In the genomic region with DNA sequence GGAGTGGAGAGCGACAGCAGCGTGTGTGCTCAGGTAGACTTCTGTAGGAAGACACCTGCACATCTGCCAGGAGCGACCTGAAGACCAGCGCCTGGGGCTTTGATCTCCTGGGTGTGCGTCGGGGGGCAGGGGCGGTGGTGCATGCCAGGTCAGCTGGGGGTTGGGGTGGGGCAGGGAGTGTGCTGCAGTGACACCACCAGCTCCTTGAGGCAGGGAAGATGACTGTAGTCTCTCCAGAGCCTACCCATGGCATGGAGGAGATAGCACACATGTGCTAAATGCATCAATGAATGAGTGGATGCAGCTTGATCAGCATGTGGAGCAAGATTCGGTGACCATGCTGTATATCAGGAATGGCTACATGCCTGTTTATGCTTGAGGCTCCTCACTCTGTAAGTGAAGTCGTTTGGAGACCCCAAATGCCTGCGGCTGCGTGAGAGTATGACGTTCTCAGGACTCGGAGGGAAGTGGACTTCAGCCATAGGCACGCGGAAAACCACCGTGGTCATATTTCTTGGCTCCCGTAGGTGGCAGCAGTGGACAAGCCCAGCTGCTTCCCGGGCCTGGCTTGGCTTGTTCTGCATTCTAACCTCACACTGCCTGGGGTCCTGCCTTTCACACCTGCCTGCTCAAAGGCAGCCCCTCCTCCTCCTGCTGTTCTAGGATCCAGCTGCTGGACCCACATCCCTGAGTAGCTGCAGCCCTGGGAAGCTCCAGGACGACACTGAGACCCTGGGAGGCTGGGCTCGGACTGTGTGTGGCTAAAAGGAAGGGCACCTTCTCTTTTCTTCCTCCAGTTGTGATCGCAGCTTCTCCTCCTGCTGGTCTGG, we compare ENCODE assay signal across 8 cellular contexts. TPM values are rescaled to one million over a fixed set of nuclear protein-coding genes. Genes with fewer than 3 reads are reported as not detected.
DNase-seq lines count a peak whose midpoint lies in the region; ATAC-seq, FAIRE-seq and TF ChIP-seq lines count a peak whose summit lies in the region.

No MANE protein-coding gene starts in this region.

- no peaks in the 10 kb centered on the region for H3K36me3 Mint-ChIP-seq in immature natural killer cell

- H3K4me1 ChIP-seq in body of pancreas (peaks cover 6% of the 10 kb centered on the region), smooth muscle cell (ENCODE audit: low read depth) (no peaks in the 10 kb centered on the region)

- 28 to 60% methylated on average over 11 to 21 of the region's 21 CpGs for WGBS in body of pancreas, 2 donors
- WGBS in smooth muscle cell (ENCODE audit: low lambda C conversion rate): 26% methylated on average over 16 of the region's 21 CpGs

- H3K4me2 ChIP-seq in smooth muscle cell: peak overlapping the region; percentile 58

- H3K9me3 ChIP-seq in body of pancreas: no peaks in the 10 kb centered on the region
- no peaks in the 10 kb centered on the region for H3K9me3 ChIP-seq in smooth muscle cell (replicated peaks; ENCODE audit: low read depth)

- H3K79me2 ChIP-seq in smooth muscle cell (ENCODE audit: low read depth): no peaks in the 10 kb centered on the region

- H3K27me3 ChIP-seq in body of pancreas (no peaks in the 10 kb centered on the region), smooth muscle cell (ENCODE audit: low read depth) (no peaks in the 10 kb centered on the region)

- H3K9ac ChIP-seq in smooth muscle cell (ENCODE audit: low read depth): no peak overlapping the region

- H4K20me1 ChIP-seq in smooth muscle cell (ENCODE audit: low read depth): no peaks in the 10 kb centered on the region

- H3K4me3 ChIP-seq in body of pancreas (no peak overlapping the region), smooth muscle cell (no peak overlapping the region)

- no peak for TF ChIP-seq POLR2A in body of pancreas (IDR thresholded peaks at IDR 0.05)

- ATAC-seq in GM21717 (IDR thresholded peaks at IDR 0.05; ENCODE audit: unreplicated experiment): peak; percentile 55
- peak; percentile 87 for ATAC-seq in body of pancreas
- no peak for ATAC-seq in GM21528 (IDR thresholded peaks at IDR 0.05; ENCODE audit: low FRiP score, unreplicated experiment)

- no peak overlapping the region for H3K4me3 Mint-ChIP-seq in immature natural killer cell

- H2AFZ ChIP-seq in smooth muscle cell (ENCODE audit: low read depth): peak overlapping the region; percentile 43

- peaks cover 4 to 11% (median 5%) of the 10 kb centered on the region in 3 donors for H3K27me3 Mint-ChIP-seq in immature natural killer cell (ENCODE audit: low read depth in 3 of 3)

- H3K36me3 ChIP-seq in body of pancreas (replicated peaks in 1 of 2; ENCODE audit: insufficient read depth in 1 of 2, low read depth in 2 of 2): no peaks in the 10 kb centered on the region
- H3K36me3 ChIP-seq in smooth muscle cell (ENCODE audit: low read depth): no peaks in the 10 kb centered on the region

- FAIRE-seq in D721Med (lab: Jason Lieb, UNC): no peak

- intact Hi-C loops in body of pancreas (cut with DNase I): no loop called here

- peaks cover 3 to 6% of the 10 kb centered on the region in 2 donors for H3K4me1 Mint-ChIP-seq in immature natural killer cell

- TF ChIP-seq CTCF in D721Med (IDR thresholded peaks at IDR 0.05; ENCODE audit: insufficient read depth, missing control alignments): peak; percentile 66
- peak; percentile 56 to 83 (median 77) for TF ChIP-seq CTCF in body of pancreas (IDR thresholded peaks at IDR 0.05)
- peak; percentile 73 for TF ChIP-seq CTCF in smooth muscle cell (IDR thresholded peaks at IDR 0.05; ENCODE audit: borderline replicate concordance, insufficient read depth, poor library complexity, severe bottlenecking)

- H3K27ac ChIP-seq in body of pancreas (no peak overlapping the region), smooth muscle cell (ENCODE audit: low read depth) (peak overlapping the region; percentile 14)

- H3K9me3 Mint-ChIP-seq in immature natural killer cell: no peaks in the 10 kb centered on the region

- no peak overlapping the region for H3K27ac Mint-ChIP-seq in immature natural killer cell

- H3F3A ChIP-seq in smooth muscle cell (ENCODE audit: low read depth): no peaks in the 10 kb centered on the region

- DNase-seq in D721Med (ENCODE audit: insufficient read length, low spot score) (peak; percentile 80), NCI-H1105 treated with DMSO at 0.1 percent for 48 hours (lab: John Stamatoyannopoulos, UW) (peak; percentile 77), SW480 (ENCODE audit: low spot score) (peak; percentile 56), body of pancreas (peak; percentile 72 to 79 (median 74)), immature natural killer cell (peak in 2 of 3 donors; percentile 22 to 29), smooth muscle cell (lab: John Stamatoyannopoulos, UW; ENCODE audit: unreplicated experiment) (peak; percentile 29)

RNA-seq across cellular contexts. Expression of a gene that starts 39.4 kb away (rescaled TPM):
- total RNA-seq in body of pancreas (1 to 10 TPM in 1 of 2 donors, not detected in 1; 2.9 TPM), smooth muscle cell (not detected in 2 replicates)
- polyA plus RNA-seq in immature natural killer cell (not detected), smooth muscle cell (not detected in 2 replicates)

RNA-seq across cellular contexts. Expression of a gene that starts 47.7 kb away (rescaled TPM):
- total RNA-seq in body of pancreas (1 to 10 TPM; 1.6 to 2.3 TPM), smooth muscle cell (not detected in 2 replicates)
- polyA plus RNA-seq in immature natural killer cell (1 to 10 TPM in 1 of 3 donors, under 1 TPM in 1, not detected in 1; 0.53 to 1.1 TPM), smooth muscle cell (not detected in 2 replicates)

Comparison
In these comparisons a context has a peak if more than half of its experiments do, and no peak if none do; other contexts are left out.
1. DNase-seq: peak in every context shown above with its lines; median percentile 80 in D721Med; 77 in NCI-H1105 treated with DMSO at 0.1 percent for 48 hours; 74 in body of pancreas; 56 in SW480; 29 in smooth muscle cell; 26 in immature natural killer cell.